ENCODE assay signal across 30 cellular contexts in genomic region chr20:48530957-48531356, GRCh38.
DNase-seq lines count a peak whose midpoint lies in the region; ATAC-seq and TF ChIP-seq lines count a peak whose summit lies in the region.
"Had no signal": no experiment of that assay in that cellular context is flagged by ENCODE, and none has a peak within 500 bp of the region (broad histone marks: within the 10 kb centered on the region; RNA-seq: fewer than 3 reads in every experiment).

No MANE protein-coding gene starts in this region.

- no peak overlapping the region for H3K27ac Mint-ChIP-seq in MCF 10A (ENCODE audit: low read depth, unreplicated experiment)
- H3K27ac Mint-ChIP-seq: activated CD4-positive, alpha-beta T cell treated with anti-CD3 and anti-CD28 coated beads, Interleukin-2, amount 10 ng/mL, durations not matched to agents 24 days and 14 days; activated CD8-positive, alpha-beta memory T cell treated with anti-CD3 and anti-CD28 coated beads, Interleukin-2, amount 10 ng/mL, durations not matched to agents 7 days and 5 days; H9 had no signal

- no peak overlapping the region for H3K4me3 ChIP-seq in breast epithelium
- H3K4me3 ChIP-seq: body of pancreas, heart right ventricle, psoas muscle, testis, vagina had no signal

- no peaks in the 10 kb centered on the region for H3K4me1 ChIP-seq in breast epithelium
- H3K4me1 ChIP-seq: body of pancreas, heart right ventricle, psoas muscle, testis had no signal

- BruUV-seq in MCF 10A (replicated peaks; lab: Mats Ljungman, UMichigan) = no TSS peak

- H3K9me3 ChIP-seq in breast epithelium = no peaks in the 10 kb centered on the region
- H3K9me3 ChIP-seq: body of pancreas, heart right ventricle, neutrophil, psoas muscle, testis, vagina had no signal

- no peaks in the 10 kb centered on the region for H3K9me3 Mint-ChIP-seq in MCF 10A (ENCODE audit: unreplicated experiment)
- H3K9me3 Mint-ChIP-seq: activated CD4-positive, alpha-beta T cell treated with anti-CD3 and anti-CD28 coated beads, Interleukin-2, amount 10 ng/mL, durations not matched to agents 24 days and 14 days; H9 had no signal

- no peaks in the 10 kb centered on the region for H3K36me3 Mint-ChIP-seq in MCF 10A (ENCODE audit: insufficient read depth, unreplicated experiment)
- H3K36me3 Mint-ChIP-seq: activated CD8-positive, alpha-beta memory T cell treated with anti-CD3 and anti-CD28 coated beads, Interleukin-2, amount 10 ng/mL, durations not matched to agents 7 days and 5 days had no signal

- CTCF ChIA-PET in MCF 10A (lab: Yijun Ruan, JAX) = interaction anchor here (0.6 to 2.6 kb wide), 3 partner anchors 90 to 1579 kb away, joined by 3 to 6 read pairs (median 3); no protein-coding TSS in a partner anchor

- peak; percentile 43 for DNase-seq in MCF 10A (ENCODE audit: unreplicated experiment)
- no peak for DNase-seq in breast epithelium (ENCODE audit: low spot score in 2 of 2)
- DNase-seq in RPMI7951 (ENCODE audit: low read depth) = peak; percentile 26
- peak; percentile 3 for DNase-seq in kidney glomerular epithelial cell (lab: John Stamatoyannopoulos, UW)
- DNase-seq in left ventricle myocardium superior = no peak
- no peak for DNase-seq in SW 1271 (lab: John Stamatoyannopoulos, UW)
- no peak for DNase-seq in COLO829 (ENCODE audit: low spot score)
- DNase-seq in ecto neural progenitor cell (ENCODE audit: low spot score) = no peak
- DNase-seq: activated CD4-positive, alpha-beta T cell treated with anti-CD3 and anti-CD28 coated beads, Interleukin-2, amount 10 ng/mL, durations not matched to agents 24 days and 14 days; activated CD8-positive, alpha-beta memory T cell treated with anti-CD3 and anti-CD28 coated beads, Interleukin-2, amount 10 ng/mL, durations not matched to agents 7 days and 5 days; activated naive CD4-positive, alpha-beta T cell; activated T-cell treated with anti-CD3 and anti-CD28 coated beads, Interleukin-2, amount 50 U/mL, for 48 hours; body of pancreas; DMS79; effector CD4-positive, alpha-beta T cell; H9; heart right ventricle; KBM-7; mesenchymal stem cell; NCI-H1417; NCI-H2029 treated with DMSO at 0.1 percent for 48 hours; NCI-H345; psoas muscle; Right ventricle myocardium superior; stimulated activated CD4-positive, alpha-beta T cell treated with anti-CD3 and anti-CD28 coated beads, Interleukin-15, amount 100 ng/mL, for 24 hours; stimulated activated naive CD8-positive, alpha-beta T cell treated with anti-CD3 and anti-CD28 coated beads, Interleukin-15, Interleukin-2, amounts not matched to agents 100 U/mL and 50 U/mL, for 24 hours; T-helper 9 cell; testis had no signal

- H3K36me3 ChIP-seq in breast epithelium = no peaks in the 10 kb centered on the region
- H3K36me3 ChIP-seq: heart right ventricle, neutrophil, vagina had no signal

- peaks cover 7% of the 10 kb centered on the region for H3K4me1 Mint-ChIP-seq in MCF 10A (ENCODE audit: insufficient read depth, unreplicated experiment)
- H3K4me1 Mint-ChIP-seq: activated CD4-positive, alpha-beta T cell treated with anti-CD3 and anti-CD28 coated beads, Interleukin-2, amount 10 ng/mL, durations not matched to agents 24 days and 14 days; activated CD8-positive, alpha-beta memory T cell treated with anti-CD3 and anti-CD28 coated beads, Interleukin-2, amount 10 ng/mL, durations not matched to agents 7 days and 5 days had no signal

- intact Hi-C loops in MCF 10A (cut with micrococcal nuclease) = no loop called here
- intact Hi-C loops in breast epithelium (cut with DNase I; ENCODE audit: low total_unique reads) = no loop called here
- intact Hi-C loops in left ventricle myocardium superior (cut with micrococcal nuclease) = no loop called here

- H3K27me3 Mint-ChIP-seq in MCF 10A (ENCODE audit: insufficient read depth, unreplicated experiment) = peaks cover 53% of the 10 kb centered on the region

- TF ChIP-seq CTCF in MCF 10A (IDR thresholded peaks at IDR 0.05; ENCODE audit: unreplicated experiment) (no peak), breast epithelium (IDR thresholded peaks at IDR 0.05) (no peak)

- TF ChIP-seq POLR2A in breast epithelium (IDR thresholded peaks at IDR 0.05) = no peak

- peaks cover 0 to 24% of the 10 kb centered on the region in 2 donors for H3K27me3 ChIP-seq in breast epithelium
- H3K27me3 ChIP-seq: body of pancreas, neutrophil, testis, vagina had no signal

- H3K4me3 Mint-ChIP-seq in MCF 10A (ENCODE audit: unreplicated experiment) = no peak overlapping the region
- H3K4me3 Mint-ChIP-seq: activated CD4-positive, alpha-beta T cell treated with anti-CD3 and anti-CD28 coated beads, Interleukin-2, amount 10 ng/mL, durations not matched to agents 24 days and 14 days; activated CD8-positive, alpha-beta memory T cell treated with anti-CD3 and anti-CD28 coated beads, Interleukin-2, amount 10 ng/mL, durations not matched to agents 7 days and 5 days; H9 had no signal

- H3K27ac ChIP-seq in breast epithelium = no peak overlapping the region
- H3K27ac ChIP-seq: body of pancreas, heart right ventricle, neutrophil, psoas muscle, testis, vagina had no signal

- ATAC-seq in left ventricle myocardium superior = no peak
- ATAC-seq: activated CD8-positive, alpha-beta memory T cell treated with anti-CD3 and anti-CD28 coated beads, Interleukin-2, amount 10 ng/mL, durations not matched to agents 7 days and 5 days; body of pancreas; heart right ventricle; psoas muscle had no signal

- POLR2A ChIA-PET in MCF 10A (lab: Yijun Ruan, JAX) = interaction anchor here (0.6 to 1.3 kb wide), 5 partner anchors 10 to 808 kb away, joined by 3 to 4 read pairs (median 3); no protein-coding TSS in a partner anchor

Comparison
In these comparisons a context has a peak if more than half of its experiments do, and no peak if none do; other contexts are left out.
1. DNase-seq: peak in MCF 10A (single experiment), RPMI7951 (single experiment) and kidney glomerular epithelial cell (single experiment); none in breast epithelium (0 of 2), left ventricle myocardium superior (single experiment), SW 1271 (0 of 2), COLO829 (single experiment) and ecto neural progenitor cell (single experiment).